ENCODE assay signal across 1 cellular context in the genomic region with DNA sequence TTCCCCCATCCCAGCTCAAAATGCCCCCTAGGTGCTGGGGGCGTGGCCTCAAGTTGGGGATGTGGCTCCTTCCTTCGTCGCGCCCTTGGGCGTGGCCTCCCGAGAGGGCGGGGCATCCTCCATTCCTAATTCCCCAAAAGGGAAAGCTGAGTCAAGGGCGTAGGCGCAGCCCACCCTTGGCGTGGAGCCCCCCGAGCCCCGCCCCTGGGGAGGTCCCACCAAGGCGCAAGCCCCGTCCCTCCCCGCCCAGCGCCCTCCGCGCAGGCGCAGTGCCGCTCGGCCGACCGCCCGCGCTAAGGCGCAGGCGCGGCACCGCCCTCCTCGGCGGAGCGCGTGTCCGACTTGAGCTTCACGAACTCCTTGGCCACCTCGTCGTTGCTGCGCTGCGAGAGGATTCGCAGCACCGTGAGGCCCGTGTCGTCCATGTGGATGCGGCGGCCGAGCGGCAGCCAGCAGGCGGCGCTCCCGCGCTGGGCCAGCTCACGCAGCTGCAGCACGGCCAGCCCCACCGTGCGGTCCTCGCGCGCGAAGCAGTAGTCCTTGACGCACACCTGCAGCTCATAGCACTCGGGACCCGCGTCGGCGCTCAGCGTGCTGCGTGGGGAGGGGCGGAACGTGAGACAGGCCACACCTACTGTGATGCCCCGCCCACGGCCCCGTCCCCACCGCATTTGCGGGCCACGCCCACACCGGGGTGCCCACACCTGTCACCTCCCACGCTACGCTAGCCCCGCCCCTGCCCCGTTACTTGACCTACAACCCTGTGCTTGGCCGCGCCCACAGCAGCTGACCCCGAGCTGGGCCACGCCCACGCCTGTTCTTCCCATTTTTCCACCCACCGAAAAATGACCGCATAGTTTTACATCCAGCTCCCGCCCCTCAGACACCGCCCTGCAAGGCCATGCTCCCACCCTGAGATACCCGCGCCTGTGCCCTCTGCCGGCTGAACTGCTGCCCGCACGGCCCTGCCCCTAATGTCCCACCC.
A peak's percentile ranks its signal among the peaks of the same experiment; 100 is the strongest.
TF ChIP-seq lines count a peak whose summit lies in the region.

No MANE protein-coding gene starts in this region.

TF ChIP-seq in HEK293, 187 proteins besides CTCF, POLR2A, EP300 and RAD21 (continued from another document and continues in another):
- TF ChIP-seq, protein P1, sequence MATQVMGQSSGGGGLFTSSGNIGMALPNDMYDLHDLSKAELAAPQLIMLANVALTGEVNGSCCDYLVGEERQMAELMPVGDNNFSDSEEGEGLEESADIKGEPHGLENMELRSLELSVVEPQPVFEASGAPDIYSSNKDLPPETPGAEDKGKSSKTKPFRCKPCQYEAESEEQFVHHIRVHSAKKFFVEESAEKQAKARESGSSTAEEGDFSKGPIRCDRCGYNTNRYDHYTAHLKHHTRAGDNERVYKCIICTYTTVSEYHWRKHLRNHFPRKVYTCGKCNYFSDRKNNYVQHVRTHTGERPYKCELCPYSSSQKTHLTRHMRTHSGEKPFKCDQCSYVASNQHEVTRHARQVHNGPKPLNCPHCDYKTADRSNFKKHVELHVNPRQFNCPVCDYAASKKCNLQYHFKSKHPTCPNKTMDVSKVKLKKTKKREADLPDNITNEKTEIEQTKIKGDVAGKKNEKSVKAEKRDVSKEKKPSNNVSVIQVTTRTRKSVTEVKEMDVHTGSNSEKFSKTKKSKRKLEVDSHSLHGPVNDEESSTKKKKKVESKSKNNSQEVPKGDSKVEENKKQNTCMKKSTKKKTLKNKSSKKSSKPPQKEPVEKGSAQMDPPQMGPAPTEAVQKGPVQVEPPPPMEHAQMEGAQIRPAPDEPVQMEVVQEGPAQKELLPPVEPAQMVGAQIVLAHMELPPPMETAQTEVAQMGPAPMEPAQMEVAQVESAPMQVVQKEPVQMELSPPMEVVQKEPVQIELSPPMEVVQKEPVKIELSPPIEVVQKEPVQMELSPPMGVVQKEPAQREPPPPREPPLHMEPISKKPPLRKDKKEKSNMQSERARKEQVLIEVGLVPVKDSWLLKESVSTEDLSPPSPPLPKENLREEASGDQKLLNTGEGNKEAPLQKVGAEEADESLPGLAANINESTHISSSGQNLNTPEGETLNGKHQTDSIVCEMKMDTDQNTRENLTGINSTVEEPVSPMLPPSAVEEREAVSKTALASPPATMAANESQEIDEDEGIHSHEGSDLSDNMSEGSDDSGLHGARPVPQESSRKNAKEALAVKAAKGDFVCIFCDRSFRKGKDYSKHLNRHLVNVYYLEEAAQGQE (tag by site-specific recombination; IDR thresholded peaks at IDR 0.05): peak; percentile 21; the same call in 1 of the 2 replicates
- TF ChIP-seq SETDB1 (IDR thresholded peaks at IDR 0.05; ENCODE audit: insufficient read length, low read length): peak; percentile 85
- TF ChIP-seq ZNF248 (tag by site-specific recombination; IDR thresholded peaks at IDR 0.05): no peak
- TF ChIP-seq ZNF274 (IDR thresholded peaks at IDR 0.05; ENCODE audit: low read length): no peak
- TF ChIP-seq ZNF274 (tag by site-specific recombination; IDR thresholded peaks at IDR 0.05; ENCODE audit: borderline replicate concordance): no peak
- TF ChIP-seq ZNF394 (tag by site-specific recombination; IDR thresholded peaks at IDR 0.05; ENCODE audit: borderline replicate concordance): peak; percentile 27; the same call in 1 of the 2 replicates
- TF ChIP-seq, protein P2, sequence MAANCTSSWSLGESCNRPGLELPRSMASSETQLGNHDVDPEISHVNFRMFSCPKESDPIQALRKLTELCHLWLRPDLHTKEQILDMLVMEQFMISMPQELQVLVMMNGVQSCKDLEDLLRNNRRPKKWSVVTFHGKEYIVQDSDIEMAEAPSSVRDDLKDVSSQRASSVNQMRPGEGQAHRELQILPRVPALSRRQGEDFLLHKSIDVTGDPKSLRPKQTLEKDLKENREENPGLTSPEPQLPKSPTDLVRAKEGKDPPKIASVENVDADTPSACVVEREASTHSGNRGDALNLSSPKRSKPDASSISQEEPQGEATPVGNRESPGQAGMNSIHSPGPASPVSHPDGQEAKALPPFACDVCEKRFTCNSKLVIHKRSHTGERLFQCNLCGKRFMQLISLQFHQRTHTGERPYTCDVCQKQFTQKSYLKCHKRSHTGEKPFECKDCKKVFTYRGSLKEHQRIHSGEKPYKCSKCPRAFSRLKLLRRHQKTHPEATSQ (tag by site-specific recombination; IDR thresholded peaks at IDR 0.05): 0 out of 2 replicates have a peak, but pooled peaks have one; percentile 91
- peak; percentile 59; the same call in 1 of the 2 replicates for TF ChIP-seq ZNF184 (tag by site-specific recombination; IDR thresholded peaks at IDR 0.05)
- peak; percentile 80 for TF ChIP-seq ZNF785 (tag by site-specific recombination; IDR thresholded peaks at IDR 0.05)
- TF ChIP-seq SP2 (tag by site-specific recombination; IDR thresholded peaks at IDR 0.05): peak; percentile 90
- peak; percentile 82 for TF ChIP-seq ZNF629 (tag by site-specific recombination; IDR thresholded peaks at IDR 0.05)
- TF ChIP-seq, protein P3, sequence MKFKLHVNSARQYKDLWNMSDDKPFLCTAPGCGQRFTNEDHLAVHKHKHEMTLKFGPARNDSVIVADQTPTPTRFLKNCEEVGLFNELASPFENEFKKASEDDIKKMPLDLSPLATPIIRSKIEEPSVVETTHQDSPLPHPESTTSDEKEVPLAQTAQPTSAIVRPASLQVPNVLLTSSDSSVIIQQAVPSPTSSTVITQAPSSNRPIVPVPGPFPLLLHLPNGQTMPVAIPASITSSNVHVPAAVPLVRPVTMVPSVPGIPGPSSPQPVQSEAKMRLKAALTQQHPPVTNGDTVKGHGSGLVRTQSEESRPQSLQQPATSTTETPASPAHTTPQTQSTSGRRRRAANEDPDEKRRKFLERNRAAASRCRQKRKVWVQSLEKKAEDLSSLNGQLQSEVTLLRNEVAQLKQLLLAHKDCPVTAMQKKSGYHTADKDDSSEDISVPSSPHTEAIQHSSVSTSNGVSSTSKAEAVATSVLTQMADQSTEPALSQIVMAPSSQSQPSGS (tag by site-specific recombination; IDR thresholded peaks at IDR 0.05; ENCODE audit: low read depth): peak; percentile 84
- no peak for TF ChIP-seq ZNF529 (tag by site-specific recombination; IDR thresholded peaks at IDR 0.05; ENCODE audit: insufficient replicate concordance)
- TF ChIP-seq, protein P4, sequence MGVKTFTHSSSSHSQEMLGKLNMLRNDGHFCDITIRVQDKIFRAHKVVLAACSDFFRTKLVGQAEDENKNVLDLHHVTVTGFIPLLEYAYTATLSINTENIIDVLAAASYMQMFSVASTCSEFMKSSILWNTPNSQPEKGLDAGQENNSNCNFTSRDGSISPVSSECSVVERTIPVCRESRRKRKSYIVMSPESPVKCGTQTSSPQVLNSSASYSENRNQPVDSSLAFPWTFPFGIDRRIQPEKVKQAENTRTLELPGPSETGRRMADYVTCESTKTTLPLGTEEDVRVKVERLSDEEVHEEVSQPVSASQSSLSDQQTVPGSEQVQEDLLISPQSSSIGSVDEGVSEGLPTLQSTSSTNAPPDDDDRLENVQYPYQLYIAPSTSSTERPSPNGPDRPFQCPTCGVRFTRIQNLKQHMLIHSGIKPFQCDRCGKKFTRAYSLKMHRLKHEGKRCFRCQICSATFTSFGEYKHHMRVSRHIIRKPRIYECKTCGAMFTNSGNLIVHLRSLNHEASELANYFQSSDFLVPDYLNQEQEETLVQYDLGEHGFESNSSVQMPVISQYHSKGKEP (tag by site-specific recombination; IDR thresholded peaks at IDR 0.05): peak; percentile 68
- 0 out of 2 replicates have a peak, but pooled peaks have one; percentile 70 for TF ChIP-seq ZBTB1 (tag by site-specific recombination; IDR thresholded peaks at IDR 0.05)
- peak; percentile 99 for TF ChIP-seq ZEB2 (tag by site-specific recombination; IDR thresholded peaks at IDR 0.05)
- TF ChIP-seq ZFP41 (tag by site-specific recombination; IDR thresholded peaks at IDR 0.05; ENCODE audit: borderline replicate concordance): no peak
- TF ChIP-seq EGR2 (tag by site-specific recombination; IDR thresholded peaks at IDR 0.05; ENCODE audit: low read depth): peak; percentile 99
- peak; percentile 76 for TF ChIP-seq ZXDB (tag by site-specific recombination; IDR thresholded peaks at IDR 0.05)
- peak; percentile 99 for TF ChIP-seq OVOL3 (tag by site-specific recombination; IDR thresholded peaks at IDR 0.05)
- TF ChIP-seq, protein P5, sequence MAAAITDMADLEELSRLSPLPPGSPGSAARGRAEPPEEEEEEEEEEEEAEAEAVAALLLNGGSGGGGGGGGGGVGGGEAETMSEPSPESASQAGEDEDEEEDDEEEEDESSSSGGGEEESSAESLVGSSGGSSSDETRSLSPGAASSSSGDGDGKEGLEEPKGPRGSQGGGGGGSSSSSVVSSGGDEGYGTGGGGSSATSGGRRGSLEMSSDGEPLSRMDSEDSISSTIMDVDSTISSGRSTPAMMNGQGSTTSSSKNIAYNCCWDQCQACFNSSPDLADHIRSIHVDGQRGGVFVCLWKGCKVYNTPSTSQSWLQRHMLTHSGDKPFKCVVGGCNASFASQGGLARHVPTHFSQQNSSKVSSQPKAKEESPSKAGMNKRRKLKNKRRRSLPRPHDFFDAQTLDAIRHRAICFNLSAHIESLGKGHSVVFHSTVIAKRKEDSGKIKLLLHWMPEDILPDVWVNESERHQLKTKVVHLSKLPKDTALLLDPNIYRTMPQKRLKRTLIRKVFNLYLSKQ (tag by site-specific recombination; IDR thresholded peaks at IDR 0.05; ENCODE audit: borderline replicate concordance): no peak
- peak; percentile 88 for TF ChIP-seq ZBTB17 (tag by site-specific recombination; IDR thresholded peaks at IDR 0.05)
- peak; percentile 82; the same call in 1 of the 2 replicates for TF ChIP-seq BCL11A (tag by site-specific recombination; IDR thresholded peaks at IDR 0.05; ENCODE audit: low read depth)
- peak; percentile 76 for TF ChIP-seq ZIC2 (tag by site-specific recombination; IDR thresholded peaks at IDR 0.05)
- TF ChIP-seq ZNF76 (tag by site-specific recombination; IDR thresholded peaks at IDR 0.05; ENCODE audit: borderline replicate concordance, low read depth): peak; percentile 68; the same call in 1 of the 2 replicates
- peak; percentile 67 for TF ChIP-seq ZNF843 (tag by site-specific recombination; IDR thresholded peaks at IDR 0.05)
- peak; percentile 100 for TF ChIP-seq ZFHX2 (tag by site-specific recombination; conservative IDR thresholded peaks at IDR 0.05)
- TF ChIP-seq ZNF501 (tag by site-specific recombination; IDR thresholded peaks at IDR 0.05): peak; percentile 75; the same call in 1 of the 2 replicates
- peak; percentile 57; the same call in 1 of the 2 replicates for TF ChIP-seq ZBTB8A (tag by site-specific recombination; IDR thresholded peaks at IDR 0.05)
- TF ChIP-seq, protein P6, sequence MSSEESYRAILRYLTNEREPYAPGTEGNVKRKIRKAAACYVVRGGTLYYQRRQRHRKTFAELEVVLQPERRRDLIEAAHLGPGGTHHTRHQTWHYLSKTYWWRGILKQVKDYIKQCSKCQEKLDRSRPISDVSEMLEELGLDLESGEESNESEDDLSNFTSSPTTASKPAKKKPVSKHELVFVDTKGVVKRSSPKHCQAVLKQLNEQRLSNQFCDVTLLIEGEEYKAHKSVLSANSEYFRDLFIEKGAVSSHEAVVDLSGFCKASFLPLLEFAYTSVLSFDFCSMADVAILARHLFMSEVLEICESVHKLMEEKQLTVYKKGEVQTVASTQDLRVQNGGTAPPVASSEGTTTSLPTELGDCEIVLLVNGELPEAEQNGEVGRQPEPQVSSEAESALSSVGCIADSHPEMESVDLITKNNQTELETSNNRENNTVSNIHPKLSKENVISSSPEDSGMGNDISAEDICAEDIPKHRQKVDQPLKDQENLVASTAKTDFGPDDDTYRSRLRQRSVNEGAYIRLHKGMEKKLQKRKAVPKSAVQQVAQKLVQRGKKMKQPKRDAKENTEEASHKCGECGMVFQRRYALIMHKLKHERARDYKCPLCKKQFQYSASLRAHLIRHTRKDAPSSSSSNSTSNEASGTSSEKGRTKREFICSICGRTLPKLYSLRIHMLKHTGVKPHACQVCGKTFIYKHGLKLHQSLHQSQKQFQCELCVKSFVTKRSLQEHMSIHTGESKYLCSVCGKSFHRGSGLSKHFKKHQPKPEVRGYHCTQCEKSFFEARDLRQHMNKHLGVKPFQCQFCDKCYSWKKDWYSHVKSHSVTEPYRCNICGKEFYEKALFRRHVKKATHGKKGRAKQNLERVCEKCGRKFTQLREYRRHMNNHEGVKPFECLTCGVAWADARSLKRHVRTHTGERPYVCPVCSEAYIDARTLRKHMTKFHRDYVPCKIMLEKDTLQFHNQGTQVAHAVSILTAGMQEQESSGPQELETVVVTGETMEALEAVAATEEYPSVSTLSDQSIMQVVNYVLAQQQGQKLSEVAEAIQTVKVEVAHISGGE (tag by site-specific recombination; conservative IDR thresholded peaks at IDR 0.05; ENCODE audit: low read depth): no peak
- TF ChIP-seq ZNF600 (tag by site-specific recombination; IDR thresholded peaks at IDR 0.05): peak; percentile 97
- TF ChIP-seq, protein P7, sequence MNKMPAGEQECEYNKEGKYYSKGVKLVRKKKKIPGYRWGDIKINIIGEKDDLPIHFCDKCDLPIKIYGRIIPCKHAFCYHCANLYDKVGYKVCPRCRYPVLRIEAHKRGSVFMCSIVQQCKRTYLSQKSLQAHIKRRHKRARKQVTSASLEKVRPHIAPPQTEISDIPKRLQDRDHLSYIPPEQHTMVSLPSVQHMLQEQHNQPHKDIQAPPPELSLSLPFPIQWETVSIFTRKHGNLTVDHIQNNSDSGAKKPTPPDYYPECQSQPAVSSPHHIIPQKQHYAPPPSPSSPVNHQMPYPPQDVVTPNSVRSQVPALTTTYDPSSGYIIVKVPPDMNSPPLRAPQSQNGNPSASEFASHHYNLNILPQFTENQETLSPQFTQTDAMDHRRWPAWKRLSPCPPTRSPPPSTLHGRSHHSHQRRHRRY (tag by site-specific recombination; IDR thresholded peaks at IDR 0.05): no peak
- TF ChIP-seq YY1 (tag by site-specific recombination; IDR thresholded peaks at IDR 0.05): 0 out of 2 replicates have a peak, but pooled peaks have one; percentile 41
- TF ChIP-seq ZSCAN23 (tag by site-specific recombination; IDR thresholded peaks at IDR 0.05): no peak
- peak; percentile 79 for TF ChIP-seq ZNF660 (tag by site-specific recombination; IDR thresholded peaks at IDR 0.05)
- TF ChIP-seq ZNF354C (tag by site-specific recombination; IDR thresholded peaks at IDR 0.05; ENCODE audit: borderline replicate concordance, low read depth): no peak
- peak; percentile 80 for TF ChIP-seq KLF10 (tag by site-specific recombination; IDR thresholded peaks at IDR 0.05)
- TF ChIP-seq ZNF555 (tag by site-specific recombination; conservative IDR thresholded peaks at IDR 0.05): no peak
- TF ChIP-seq, protein P8, sequence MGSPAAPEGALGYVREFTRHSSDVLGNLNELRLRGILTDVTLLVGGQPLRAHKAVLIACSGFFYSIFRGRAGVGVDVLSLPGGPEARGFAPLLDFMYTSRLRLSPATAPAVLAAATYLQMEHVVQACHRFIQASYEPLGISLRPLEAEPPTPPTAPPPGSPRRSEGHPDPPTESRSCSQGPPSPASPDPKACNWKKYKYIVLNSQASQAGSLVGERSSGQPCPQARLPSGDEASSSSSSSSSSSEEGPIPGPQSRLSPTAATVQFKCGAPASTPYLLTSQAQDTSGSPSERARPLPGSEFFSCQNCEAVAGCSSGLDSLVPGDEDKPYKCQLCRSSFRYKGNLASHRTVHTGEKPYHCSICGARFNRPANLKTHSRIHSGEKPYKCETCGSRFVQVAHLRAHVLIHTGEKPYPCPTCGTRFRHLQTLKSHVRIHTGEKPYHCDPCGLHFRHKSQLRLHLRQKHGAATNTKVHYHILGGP (tag by site-specific recombination; IDR thresholded peaks at IDR 0.05): no peak
